12 cellular contexts compared by ENCODE assay signal in the genomic region with DNA sequence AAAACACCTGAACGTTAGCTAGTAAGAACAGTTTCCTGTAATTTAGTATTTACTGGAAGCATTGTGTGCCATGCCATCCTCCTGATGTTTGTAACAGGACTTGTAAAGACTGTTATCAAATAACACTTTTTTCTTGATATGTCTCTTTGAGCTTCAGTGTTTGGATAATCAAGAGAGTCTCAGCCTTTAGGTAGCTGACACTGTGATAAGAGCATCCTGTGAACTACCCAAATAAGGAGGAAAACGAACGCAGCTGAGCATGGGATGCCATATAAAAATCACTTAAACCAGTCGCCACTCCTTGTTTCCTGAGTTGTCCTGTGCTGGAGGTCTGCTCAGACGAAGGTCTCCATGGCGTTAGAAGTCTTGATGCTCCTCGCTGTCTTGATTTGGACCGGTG. TPM values are rescaled to one million over a fixed set of nuclear protein-coding genes. Genes with fewer than 3 reads are reported as not detected.
"Had no signal": no experiment of that assay in that cellular context is flagged by ENCODE, and none has a peak within 500 bp of the region (broad histone marks: within the 10 kb centered on the region; RNA-seq: fewer than 3 reads in every experiment).

A gene with protein sequence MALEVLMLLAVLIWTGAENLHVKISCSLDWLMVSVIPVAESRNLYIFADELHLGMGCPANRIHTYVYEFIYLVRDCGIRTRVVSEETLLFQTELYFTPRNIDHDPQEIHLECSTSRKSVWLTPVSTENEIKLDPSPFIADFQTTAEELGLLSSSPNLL (plus strand): TSS at position 301 of the 400 bp plus-strand sequence. CDS start 51 bp downstream, at position 352.

- H3K9me3 ChIP-seq: HAP-1 had no signal

- H3K27ac Mint-ChIP-seq: GM23338, H9, HFFc6 had no signal

- DNase-seq: GM23248, GOT3, H7, H9, HCEC 1CT, HFFc6 had no signal

- ATAC-seq: GM23338, HCT116 had no signal

- H3K4me2 ChIP-seq: GM23338 had no signal

- H3K4me3 ChIP-seq: GM23248, GM23338, HAP-1 had no signal

- FAIRE-seq: H1, H54 had no signal

- H3K36me3 ChIP-seq: HAP-1 had no signal

- H3K9ac ChIP-seq: GM23248 had no signal

- H3K4me3 Mint-ChIP-seq: GM23338, H9, HFFc6 had no signal

- H2AFZ ChIP-seq: GM23248, GM23338 had no signal

- H3K27ac ChIP-seq: GM23248 had no signal

- H3K9me3 Mint-ChIP-seq: GM23338, H9 had no signal

RNA-seq across cellular contexts. Expression of the gene that starts here (rescaled TPM):
- total RNA-seq: GM23248, GM23338, H1, H4, H7, H9, HFFc6 had no signal
- polyA plus RNA-seq: GM23248, GM23338, H1 had no signal
